Comparison of ENCODE assay signal across 12 cellular contexts in the genomic region with DNA sequence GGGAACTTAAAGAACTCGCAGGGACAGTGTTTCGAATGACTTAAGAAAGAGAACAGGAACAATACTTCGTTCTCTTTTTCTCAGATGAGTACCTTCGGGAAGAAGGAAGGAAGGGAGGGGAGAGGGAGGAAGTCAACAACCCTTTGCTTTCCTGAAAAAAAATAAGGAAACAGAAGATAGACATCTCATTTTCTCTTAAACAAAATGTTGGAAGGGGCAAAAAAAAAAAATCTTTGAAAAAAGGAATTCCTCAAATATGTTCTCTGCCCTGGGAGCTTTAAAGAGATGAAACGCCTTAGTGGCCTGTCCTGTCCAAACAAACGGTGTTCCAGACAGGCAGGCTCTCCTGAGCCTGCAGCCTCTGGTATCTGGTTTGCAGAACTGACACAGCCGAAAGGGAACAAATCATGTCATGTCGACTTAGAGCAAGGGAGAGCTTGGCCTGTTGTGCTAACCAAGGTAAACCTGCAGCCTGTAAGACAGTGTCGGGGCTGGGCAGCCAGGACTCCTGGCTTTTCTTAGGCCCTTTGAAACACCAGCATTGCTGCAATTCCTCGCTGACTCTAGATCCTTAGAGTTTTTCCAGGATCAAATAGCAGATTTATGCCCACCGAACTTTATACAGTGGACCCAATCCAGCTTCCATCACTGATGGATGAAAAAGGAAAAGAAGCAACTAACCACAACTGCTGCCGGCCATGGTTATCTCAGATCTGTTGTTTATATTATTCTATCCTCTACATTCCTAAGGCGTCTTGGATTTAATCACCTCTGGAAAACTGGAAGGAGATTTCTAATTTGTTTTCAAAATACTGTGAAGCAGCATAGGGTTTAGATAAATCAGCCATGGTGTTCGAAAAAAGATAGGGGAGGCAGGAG. TPM values are rescaled to one million over a fixed set of nuclear protein-coding genes. Genes with fewer than 3 reads are reported as not detected.
DNase-seq lines count a peak whose midpoint lies in the region; ATAC-seq, FAIRE-seq and TF ChIP-seq lines count a peak whose summit lies in the region.
"Had no signal": no experiment of that assay in that cellular context is flagged by ENCODE, and none has a peak within 500 bp of the region (broad histone marks: within the 10 kb centered on the region; RNA-seq: fewer than 3 reads in every experiment).

A gene with protein sequence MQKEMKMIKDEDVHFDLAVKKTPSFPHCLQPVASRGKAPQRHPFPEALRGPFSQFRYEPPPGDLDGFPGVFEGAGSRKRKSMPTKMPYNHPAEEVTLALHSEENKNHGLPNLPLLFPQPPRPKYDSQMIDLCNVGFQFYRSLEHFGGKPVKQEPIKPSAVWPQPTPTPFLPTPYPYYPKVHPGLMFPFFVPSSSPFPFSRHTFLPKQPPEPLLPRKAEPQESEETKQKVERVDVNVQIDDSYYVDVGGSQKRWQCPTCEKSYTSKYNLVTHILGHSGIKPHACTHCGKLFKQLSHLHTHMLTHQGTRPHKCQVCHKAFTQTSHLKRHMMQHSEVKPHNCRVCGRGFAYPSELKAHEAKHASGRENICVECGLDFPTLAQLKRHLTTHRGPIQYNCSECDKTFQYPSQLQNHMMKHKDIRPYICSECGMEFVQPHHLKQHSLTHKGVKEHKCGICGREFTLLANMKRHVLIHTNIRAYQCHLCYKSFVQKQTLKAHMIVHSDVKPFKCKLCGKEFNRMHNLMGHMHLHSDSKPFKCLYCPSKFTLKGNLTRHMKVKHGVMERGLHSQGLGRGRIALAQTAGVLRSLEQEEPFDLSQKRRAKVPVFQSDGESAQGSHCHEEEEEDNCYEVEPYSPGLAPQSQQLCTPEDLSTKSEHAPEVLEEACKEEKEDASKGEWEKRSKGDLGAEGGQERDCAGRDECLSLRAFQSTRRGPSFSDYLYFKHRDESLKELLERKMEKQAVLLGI (minus strand): TSS at position 51 of the 879 bp plus-strand sequence. CDS start 45,914 bp downstream, outside the sequence.

- H4K20me1 ChIP-seq in HepG2 (ENCODE audit: insufficient read depth, low read length), result no peaks in the 10 kb centered on the region

- intact Hi-C loops in right lobe of liver (cut with DNase I) (no loop called here), HepG2 (cut with micrococcal nuclease; ENCODE audit: unreplicated experiment) (no loop called here), vagina (cut with DNase I) (loop anchor here (10.0 kb wide), 1 partner anchor 53 kb away; no protein-coding TSS in a partner anchor)

- H3K79me2 ChIP-seq in HepG2 (ENCODE audit: insufficient read depth, low read length), result no peaks in the 10 kb centered on the region

- no peak within 1 kb of the TSS for H2AFZ ChIP-seq in HepG2 (ENCODE audit: low read length)

- no peak for FAIRE-seq in HepG2 (lab: Jason Lieb, UNC)
- no peak for FAIRE-seq in GM12892 (lab: Jason Lieb, UNC)

- H3K36me3 ChIP-seq in right lobe of liver, result no peaks in the 10 kb centered on the region
- H3K36me3 ChIP-seq in HepG2 (replicated peaks in 1 of 2; ENCODE audit: control insufficient read depth in 1 of 2, insufficient read depth in 2 of 2, low read length in 2 of 2), result no peaks in the 10 kb centered on the region
- H3K36me3 ChIP-seq in neutrophil, result no peaks in the 10 kb centered on the region
- H3K36me3 ChIP-seq in vagina, result no peaks in the 10 kb centered on the region
- H3K36me3 ChIP-seq: ovary had no signal

- CTCF ChIA-PET in HepG2 (lab: Yijun Ruan, JAX; ENCODE audit: low intra/inter-chr PET ratio, low total read pairs), result no interaction called here

- DNase-seq in right lobe of liver (no peak), HepG2 (ENCODE audit: low spot score) (no peak), fibroblast of villous mesenchyme (ENCODE audit: low read depth) (peak; percentile 60), vagina (ENCODE audit: extremely low spot score in 2 of 2) (peak in 1 of 2 donors; percentile 75), NCI-H1105 treated with DMSO at 0.1 percent for 48 hours (lab: John Stamatoyannopoulos, UW) (no peak), GM12892 (ENCODE audit: insufficient read length) (no peak), SHP77 (lab: John Stamatoyannopoulos, UW) (no peak)
- DNase-seq: aorta, erythroblast, ovary had no signal

- TF ChIP-seq POLR2A in right lobe of liver (IDR thresholded peaks at IDR 0.05), result no peak
- TF ChIP-seq POLR2A in HepG2 (IDR thresholded peaks at IDR 0.05; ENCODE audit: insufficient read depth in 1 of 2, low read depth in 2 of 2, low read length in 2 of 2), result no peak
- no peak for TF ChIP-seq POLR2A in vagina (IDR thresholded peaks at IDR 0.05)
- TF ChIP-seq POLR2A in GM12892 (IDR thresholded peaks at IDR 0.05; ENCODE audit: low read depth, low read length), result no peak

- ATAC-seq in right lobe of liver, result peak; percentile 16 to 37 (median 21)
- no peak for ATAC-seq in HepG2
- ATAC-seq: Panc1 had no signal

- no peaks in the 10 kb centered on the region for H3K9me3 ChIP-seq in right lobe of liver
- no peaks in the 10 kb centered on the region for H3K9me3 ChIP-seq in HepG2 (ENCODE audit: low read length)
- no peaks in the 10 kb centered on the region for H3K9me3 ChIP-seq in neutrophil
- H3K9me3 ChIP-seq in vagina, result no peaks in the 10 kb centered on the region
- H3K9me3 ChIP-seq: ovary had no signal

- H3K27me3 ChIP-seq in right lobe of liver (no peaks in the 10 kb centered on the region), HepG2 (ENCODE audit: control insufficient read depth in 1 of 2, insufficient read depth in 2 of 2, low read length in 2 of 2) (peaks cover 2 to 36% of the 10 kb centered on the region in 2 experiments; a peak in 4 of 5 replicates), neutrophil (peaks cover 21% of the 10 kb centered on the region), vagina (no peaks in the 10 kb centered on the region)
- H3K27me3 ChIP-seq: ovary had no signal

- H3K27ac ChIP-seq in right lobe of liver (peak within 1 kb of the TSS in 2 of 3 donors; percentile 9 to 29), HepG2 (ENCODE audit: extremely low read length, insufficient read depth, low read length) (no peak within 1 kb of the TSS), neutrophil (peak within 1 kb of the TSS; percentile 43), vagina (peak within 1 kb of the TSS; percentile 24)
- H3K27ac ChIP-seq: ovary had no signal

- TF ChIP-seq EP300 in HepG2 (IDR thresholded peaks at IDR 0.05; ENCODE audit: low read depth in 2 of 2, low read length in 2 of 2) (no peak), HepG2 (CRISPR knock-in tag; IDR thresholded peaks at IDR 0.05; ENCODE audit: borderline replicate concordance) (no peak)

- TF ChIP-seq RAD21 in HepG2 (CRISPR knock-in tag; IDR thresholded peaks at IDR 0.05), result no peak

- H3K4me2 ChIP-seq in HepG2 (ENCODE audit: low read depth, low read length), result no peak within 1 kb of the TSS

- 30% methylated on average over 9 of the region's 14 CpGs for WGBS in right lobe of liver (ENCODE audit: insufficient coverage, low coverage, low lambda C conversion rate, missing lambda C conversion rate)
- 11% methylated on average over 11 of the region's 14 CpGs for WGBS in HepG2 (ENCODE audit: low lambda C conversion rate)

- POLR2A ChIA-PET in HepG2 (lab: Yijun Ruan, JAX), result no interaction called here

- H3K4me3 ChIP-seq in right lobe of liver (peak within 1 kb of the TSS; percentile 20 to 25 (median 24)), HepG2 (replicated peaks in 1 of 3; ENCODE audit: insufficient read depth in 1 of 3, low read depth in 2 of 3, low read length in 3 of 3) (no peak within 1 kb of the TSS), fibroblast of villous mesenchyme (ENCODE audit: low read depth, low read length) (no peak within 1 kb of the TSS), neutrophil (ENCODE audit: low read depth in 1 of 2, low read length in 1 of 2) (peak within 1 kb of the TSS in 1 of 2 experiments; percentile 1), vagina (peak within 1 kb of the TSS in 1 of 2 donors; percentile 17)
- H3K4me3 ChIP-seq: ovary had no signal

- H3K4me1 ChIP-seq in right lobe of liver (no peaks in the 10 kb centered on the region), HepG2 (ENCODE audit: insufficient read depth, low read length) (no peaks in the 10 kb centered on the region), neutrophil (ENCODE audit: control insufficient read depth in 1 of 2, insufficient read depth in 1 of 2, low read depth in 1 of 2, low read length in 1 of 2) (peaks cover 14 to 22% of the 10 kb centered on the region in 2 experiments), vagina (peaks cover 16% of the 10 kb centered on the region)

- no peak within 1 kb of the TSS for H3K9ac ChIP-seq in HepG2 (ENCODE audit: insufficient read depth, low read depth, low read length)

- in situ Hi-C loops in HepG2 (cut with HindIII; ENCODE audit: extremely low pct_ligation_motif_present, low pct_unique_long_range_greater_than_20kb), result no loop called here

- no peak for TF ChIP-seq CTCF in right lobe of liver (IDR thresholded peaks at IDR 0.05)
- no peak for TF ChIP-seq CTCF in HepG2 (CRISPR knock-in tag; IDR thresholded peaks at IDR 0.05)
- no peak for TF ChIP-seq CTCF in fibroblast of villous mesenchyme (IDR thresholded peaks at IDR 0.05; ENCODE audit: insufficient read depth, low read depth, low read length)
- TF ChIP-seq CTCF in neutrophil (IDR thresholded peaks at IDR 0.05), result no peak
- no peak for TF ChIP-seq CTCF in vagina (IDR thresholded peaks at IDR 0.05)

- BruUV-seq in HepG2 (replicated peaks; lab: Mats Ljungman, UMichigan), result no TSS peak

RNA-seq across cellular contexts. Expression of the gene that starts here (rescaled TPM):
- total RNA-seq in right lobe of liver, result 1 to 10 TPM in 3 of 6 experiments, under 1 TPM in 3; 0.77 to 2.3 (median 1.2) TPM
- not detected in 2 replicates for total RNA-seq in HepG2 (2016; rRNA removed; fragmentation: Illumina TruSeq; extraction: Trizol)
- total RNA-seq in HepG2 (2016; cell fraction: cytosol; rRNA removed; fragmentation: Illumina TruSeq; extraction: Trizol; ENCODE audit: low read depth), result not detected in 2 replicates
- not detected in 2 replicates for total RNA-seq in HepG2 (2016; cell fraction: insoluble cytoplasmic fraction; rRNA removed; fragmentation: Illumina TruSeq; extraction: Trizol)
- total RNA-seq in HepG2 (2016; cell fraction: membrane; rRNA removed; fragmentation: Illumina TruSeq; extraction: Trizol), result not detected in 2 replicates
- not detected in 2 replicates for total RNA-seq in HepG2 (2016; cell fraction: nucleus; rRNA removed; fragmentation: Illumina TruSeq; extraction: Trizol)
- polyA plus RNA-seq in HepG2 (2011; rRNA removed), result not detected in 2 replicates
- polyA plus RNA-seq in HepG2 (2011; cell fraction: cytosol; rRNA removed), result not detected in 2 replicates
- polyA plus RNA-seq in HepG2 (2011; cell fraction: nucleus; rRNA removed), result not detected in 2 replicates
- polyA plus RNA-seq in HepG2 (2012), result not detected in 2 replicates
- not detected in 2 replicates for polyA plus RNA-seq in HepG2 (2016; cell fraction: cytosol; fragmentation: Illumina TruSeq; extraction: Trizol; ENCODE audit: low read depth)
- not detected in 2 replicates for polyA plus RNA-seq in HepG2 (2016; cell fraction: insoluble cytoplasmic fraction; fragmentation: Illumina TruSeq; extraction: Trizol; ENCODE audit: low read depth)
- not detected in 2 replicates for polyA plus RNA-seq in HepG2 (2016; cell fraction: membrane; fragmentation: Illumina TruSeq; extraction: Trizol; ENCODE audit: low read depth)
- polyA plus RNA-seq in HepG2 (2016; cell fraction: nucleus; fragmentation: Illumina TruSeq; extraction: Trizol; ENCODE audit: insufficient read depth, low read depth), result not detected in 2 replicates
- polyA minus RNA-seq in HepG2 (2011; rRNA and poly(A)+ RNA removed; ENCODE audit: low replicate concordance), result not detected in 2 replicates
- not detected in 2 replicates for polyA minus RNA-seq in HepG2 (2011; cell fraction: cytosol; rRNA and poly(A)+ RNA removed)
- polyA minus RNA-seq in HepG2 (2011; cell fraction: nucleus; rRNA and poly(A)+ RNA removed), result not detected in 2 replicates
- under 0.01 TPM in 2 replicates for total RNA-seq in fibroblast of villous mesenchyme
- 3.2 TPM for total RNA-seq in vagina
- not detected for polyA plus RNA-seq in GM12892 (2012; ENCODE audit: missing spikeins)
- polyA plus RNA-seq: aorta had no signal

Comparison
In these comparisons a context has a peak if more than half of its experiments do, and no peak if none do; other contexts are left out.
1. H3K4me3 ChIP-seq: peak in right lobe of liver (3 of 3); none in HepG2 (0 of 3) and fibroblast of villous mesenchyme (single experiment).
2. Peak in DNase-seq in fibroblast of villous mesenchyme; RNA of the gene not detected or under 1 TPM.